21 cellular contexts compared by ENCODE assay signal in genomic region chr1:166869318-166870099, GRCh38. TPM values are rescaled to one million over a fixed set of nuclear protein-coding genes. Genes with fewer than 3 reads are reported as not detected.
DNase-seq lines count a peak whose midpoint lies in the region; ATAC-seq lines count a peak whose summit lies in the region.
"Had no signal": no experiment of that assay in that cellular context is flagged by ENCODE, and none has a peak within 500 bp of the region (broad histone marks: within the 10 kb centered on the region; RNA-seq: fewer than 3 reads in every experiment).

No MANE protein-coding gene starts in this region.

- H3K4me1 Mint-ChIP-seq in activated naive CD4-positive, alpha-beta T cell treated with anti-CD3 and anti-CD28 coated beads for 36 hours (ENCODE audit: low read depth): peaks cover 42% of the 10 kb centered on the region
- peaks cover 42 to 51% (median 46%) of the 10 kb centered on the region in 3 donors for H3K4me1 Mint-ChIP-seq in T-cell
- peaks cover 31 to 64% (median 53%) of the 10 kb centered on the region in 7 donors for H3K4me1 Mint-ChIP-seq in naive thymus-derived CD4-positive, alpha-beta T cell

- DNase-seq in activated naive CD4-positive, alpha-beta T cell treated with anti-CD3 and anti-CD28 coated beads for 36 hours: no peak
- no peak for DNase-seq in activated naive CD4-positive, alpha-beta T cell treated with Interleukin-2 at 50 U/mL for 16 hours
- no peak for DNase-seq in T-cell
- no peak for DNase-seq in naive thymus-derived CD4-positive, alpha-beta T cell
- DNase-seq in cortex of kidney (lab: John Stamatoyannopoulos, UW): no peak
- DNase-seq in EL: no peak
- no peak for DNase-seq in NCI-H526 (lab: John Stamatoyannopoulos, UW)
- DNase-seq: brain microvascular endothelial cell; colonic mucosa; DMS53; head of caudate nucleus; left ventricle myocardium superior; MG63; NCI-H146; NCI-H774; PC-3; SIG-M5; stimulated activated CD4-positive, alpha-beta T cell treated with anti-CD3 and anti-CD28 coated beads, Interleukin-12 subunit alpha, Interleukin-12 subunit beta, amount 100 ng/mL, for 4 hours; tibial artery; WERI-Rb-1 had no signal

- intact Hi-C loops in activated naive CD4-positive, alpha-beta T cell treated with anti-CD3 and anti-CD28 coated beads for 36 hours (cut with micrococcal nuclease): loop anchor here (10.0 kb wide), 3 partner anchors 645 to 1175 kb away; partner anchors contain the start of genes ALDH9A1 and CD247
- intact Hi-C loops in naive thymus-derived CD4-positive, alpha-beta T cell (cut with micrococcal nuclease): no loop called here

- H3K27ac ChIP-seq in naive thymus-derived CD4-positive, alpha-beta T cell (ENCODE audit: low read depth, low read length): no peak overlapping the region
- H3K27ac ChIP-seq: brain microvascular endothelial cell, colonic mucosa, tibial artery, WERI-Rb-1 had no signal

- H3K27me3 Mint-ChIP-seq in activated naive CD4-positive, alpha-beta T cell treated with anti-CD3 and anti-CD28 coated beads for 36 hours (ENCODE audit: low read depth): no peaks in the 10 kb centered on the region
- H3K27me3 Mint-ChIP-seq in T-cell: no peaks in the 10 kb centered on the region
- no peaks in the 10 kb centered on the region for H3K27me3 Mint-ChIP-seq in naive thymus-derived CD4-positive, alpha-beta T cell

- H3K9me3 ChIP-seq in naive thymus-derived CD4-positive, alpha-beta T cell (ENCODE audit: control insufficient read depth in 2 of 3, low read length in 3 of 3): no peaks in the 10 kb centered on the region
- H3K9me3 ChIP-seq: colonic mucosa, MG63, tibial artery had no signal

- peaks cover 0 to 14% (median 0%) of the 10 kb centered on the region in 3 experiments for H3K36me3 ChIP-seq in naive thymus-derived CD4-positive, alpha-beta T cell (ENCODE audit: control insufficient read depth in 2 of 3, insufficient read depth in 3 of 3, low read length in 3 of 3)
- H3K36me3 ChIP-seq: colonic mucosa, WERI-Rb-1 had no signal

- no peaks in the 10 kb centered on the region for H3K27me3 ChIP-seq in naive thymus-derived CD4-positive, alpha-beta T cell (ENCODE audit: control insufficient read depth in 2 of 2, insufficient read depth in 2 of 2, low read length in 2 of 2)
- H3K27me3 ChIP-seq: brain microvascular endothelial cell, colonic mucosa, MG63, tibial artery had no signal

- CTCF ChIA-PET in activated naive CD4-positive, alpha-beta T cell treated with anti-CD3 and anti-CD28 coated beads for 36 hours (lab: Charles Lee): interaction anchor here (0.7 to 1.7 kb wide), 3 partner anchors 190 to 398 kb away, joined by 3 to 5 read pairs (median 3); no protein-coding TSS in a partner anchor
- CTCF ChIA-PET in T-cell (lab: Charles Lee): interaction anchor here in 1 of 2 donors (0.6 kb wide), 1 partner anchor 930 kb away, joined by 3 read pairs; no protein-coding TSS in a partner anchor
- CTCF ChIA-PET in naive thymus-derived CD4-positive, alpha-beta T cell (lab: Charles Lee): interaction anchor here (1.2 kb wide), 1 partner anchor 192 kb away, joined by 4 read pairs; no protein-coding TSS in a partner anchor

- no peaks in the 10 kb centered on the region for H3K9me3 Mint-ChIP-seq in activated naive CD4-positive, alpha-beta T cell treated with anti-CD3 and anti-CD28 coated beads for 36 hours
- no peaks in the 10 kb centered on the region for H3K9me3 Mint-ChIP-seq in T-cell
- H3K9me3 Mint-ChIP-seq in naive thymus-derived CD4-positive, alpha-beta T cell: no peaks in the 10 kb centered on the region

- H3K4me3 ChIP-seq in naive thymus-derived CD4-positive, alpha-beta T cell (ENCODE audit: low read length): no peak overlapping the region
- H3K4me3 ChIP-seq: colonic mucosa, MG63, tibial artery had no signal

- ATAC-seq in GM19452 (IDR thresholded peaks at IDR 0.05; ENCODE audit: unreplicated experiment) (peak; percentile 47), T-cell (replicated peaks in 1 of 4) (no peak)
- no peak for ATAC-seq in naive thymus-derived CD4-positive, alpha-beta T cell
- ATAC-seq: PC-3 had no signal

- H3K4me1 ChIP-seq in naive thymus-derived CD4-positive, alpha-beta T cell (ENCODE audit: control insufficient read depth in 2 of 2, insufficient read depth in 2 of 2, low read length in 2 of 2): no peaks in the 10 kb centered on the region
- H3K4me1 ChIP-seq: colonic mucosa had no signal

- POLR2A ChIA-PET in T-cell (lab: Charles Lee): no interaction called here
- POLR2A ChIA-PET in naive thymus-derived CD4-positive, alpha-beta T cell (lab: Charles Lee): interaction anchor here (0.7 kb wide), 1 partner anchor 121 kb away, joined by 3 read pairs; no protein-coding TSS in a partner anchor

- no peak overlapping the region for H3K4me3 Mint-ChIP-seq in activated naive CD4-positive, alpha-beta T cell treated with anti-CD3 and anti-CD28 coated beads for 36 hours
- no peak overlapping the region for H3K4me3 Mint-ChIP-seq in T-cell
- H3K4me3 Mint-ChIP-seq in naive thymus-derived CD4-positive, alpha-beta T cell: peak overlapping the region in 1 of 10 donors; percentile 55

- H3K36me3 Mint-ChIP-seq in activated naive CD4-positive, alpha-beta T cell treated with anti-CD3 and anti-CD28 coated beads for 36 hours (ENCODE audit: low read depth): peaks cover 19% of the 10 kb centered on the region
- H3K36me3 Mint-ChIP-seq in T-cell: peaks cover 32% of the 10 kb centered on the region
- H3K36me3 Mint-ChIP-seq in naive thymus-derived CD4-positive, alpha-beta T cell: peaks cover 7 to 22% (median 18%) of the 10 kb centered on the region in 5 donors

- peak overlapping the region; percentile 44 for H3K27ac Mint-ChIP-seq in activated naive CD4-positive, alpha-beta T cell treated with anti-CD3 and anti-CD28 coated beads for 36 hours
- H3K27ac Mint-ChIP-seq in T-cell: peak overlapping the region; percentile 22 to 39
- H3K27ac Mint-ChIP-seq in naive thymus-derived CD4-positive, alpha-beta T cell: peak overlapping the region in 5 of 9 donors; percentile 14 to 69 (median 62)

RNA-seq across cellular contexts. Expression of gene TADA1, which starts 6.6 kb away (rescaled TPM):
- total RNA-seq in activated naive CD4-positive, alpha-beta T cell treated with anti-CD3 and anti-CD28 coated beads for 36 hours: 10 to 100 TPM; 19.6 to 19.9 TPM
- total RNA-seq in T-cell: 10 to 100 TPM; 11.1 to 14.6 (median 12.8) TPM
- 10 to 100 TPM in 4 of 5 experiments, 1 to 10 TPM in 1; 9.4 to 16.2 (median 15.6) TPM for total RNA-seq in naive thymus-derived CD4-positive, alpha-beta T cell
- 10 to 100 TPM; 17.9 to 23.1 TPM for polyA plus RNA-seq in naive thymus-derived CD4-positive, alpha-beta T cell

RNA-seq across cellular contexts. Expression of gene POGK, which starts 30.2 kb away (rescaled TPM):
- 10 to 100 TPM; 33.1 to 34.9 TPM for total RNA-seq in activated naive CD4-positive, alpha-beta T cell treated with anti-CD3 and anti-CD28 coated beads for 36 hours
- total RNA-seq in T-cell: 10 to 100 TPM; 26.2 to 45.9 (median 43.2) TPM
- total RNA-seq in naive thymus-derived CD4-positive, alpha-beta T cell: 10 to 100 TPM; 24.7 to 38.7 (median 36.9) TPM
- polyA plus RNA-seq in naive thymus-derived CD4-positive, alpha-beta T cell: 10 to 100 TPM; 14.4 to 19.6 TPM
